In genomic region chr3:9175421-9175820, GRCh38 we compare ENCODE assay signal across 16 cellular contexts.
A peak's percentile ranks its signal among the peaks of the same experiment; 100 is the strongest.
DNase-seq lines count a peak whose midpoint lies in the region; ATAC-seq and TF ChIP-seq lines count a peak whose summit lies in the region.
"Had no signal": no experiment of that assay in that cellular context is flagged by ENCODE, and none has a peak within 500 bp of the region (broad histone marks: within the 10 kb centered on the region; RNA-seq: fewer than 3 reads in every experiment).

No MANE protein-coding gene starts in this region.

- no peaks in the 10 kb centered on the region for H3K79me2 ChIP-seq in SK-N-SH (ENCODE audit: insufficient read depth)

- H3K9me3 ChIP-seq in SK-N-SH (no peaks in the 10 kb centered on the region), tibial artery (no peaks in the 10 kb centered on the region)
- H3K9me3 ChIP-seq: BE2C, esophagus muscularis mucosa, SJSA1 had no signal

- intact Hi-C loops in tibial artery (cut with DNase I; ENCODE audit: low total_unique reads) = no loop called here

- DNase-seq in EL (peak; percentile 70), SK-N-SH (no peak), renal cortical epithelial cell (ENCODE audit: low read depth) (peak; percentile 82), tibial artery (no peak)
- DNase-seq: activated B cell treated with CpG ODN at 0.5 μM for 24 hours; activated naive CD4-positive, alpha-beta T cell treated with anti-CD3 and anti-CD28 coated beads for 36 hours; BE2C; cerebellar nuclear complex; Karpas-422; NCI-H2029 had no signal

- no peaks in the 10 kb centered on the region for H3F3A ChIP-seq in SK-N-SH (replicated peaks; ENCODE audit: insufficient read depth)

- peaks cover 0 to 23% of the 10 kb centered on the region in 2 experiments; a peak in 2 of 4 replicates for H3K4me1 ChIP-seq in SK-N-SH (ENCODE audit: control insufficient read depth in 1 of 2, insufficient read depth in 2 of 2, low read depth in 1 of 2, low read length in 1 of 2)
- peaks cover 0 to 10% (median 0%) of the 10 kb centered on the region in 4 donors for H3K4me1 ChIP-seq in tibial artery
- H3K4me1 ChIP-seq: BE2C, SJSA1 had no signal

- no peak for TF ChIP-seq RAD21 in SK-N-SH (IDR thresholded peaks at IDR 0.05; ENCODE audit: low read length)

- H3K27ac ChIP-seq in SK-N-SH (ENCODE audit: low read depth in 2 of 2, low read length in 1 of 2) (no peak overlapping the region), tibial artery (no peak overlapping the region)
- H3K27ac ChIP-seq: esophagus muscularis mucosa, SJSA1 had no signal

- no peak for TF ChIP-seq CTCF in SK-N-SH (IDR thresholded peaks at IDR 0.05)
- no peak for TF ChIP-seq CTCF in tibial artery (IDR thresholded peaks at IDR 0.05)

- ATAC-seq in esophagus mucosa = peak; percentile 67
- ATAC-seq in HG02571 (IDR thresholded peaks at IDR 0.05; ENCODE audit: unreplicated experiment) = no peak
- no peak for ATAC-seq in GM18511 (IDR thresholded peaks at IDR 0.05; ENCODE audit: unreplicated experiment)
- no peak for ATAC-seq in GM21576 (IDR thresholded peaks at IDR 0.05; ENCODE audit: unreplicated experiment)

- no peak overlapping the region for H2AFZ ChIP-seq in SK-N-SH (ENCODE audit: low read depth)

- no peak for TF ChIP-seq EP300 in SK-N-SH (IDR thresholded peaks at IDR 0.05; ENCODE audit: borderline replicate concordance in 1 of 2, low read depth in 1 of 2, low read length in 1 of 2)

- CTCF ChIA-PET in SK-N-SH (lab: Yijun Ruan, JAX) = no interaction called here

- POLR2A ChIA-PET in SK-N-SH (lab: Yijun Ruan, JAX) = no interaction called here

- no peak overlapping the region for H3K4me2 ChIP-seq in SK-N-SH

- H3K9ac ChIP-seq in SK-N-SH = no peak overlapping the region

- no peak overlapping the region for H3K4me3 ChIP-seq in SK-N-SH (ENCODE audit: low read depth in 2 of 2, low read length in 1 of 2)
- no peak overlapping the region for H3K4me3 ChIP-seq in tibial artery
- H3K4me3 ChIP-seq: esophagus muscularis mucosa, SJSA1 had no signal

- H3K36me3 ChIP-seq in SK-N-SH (replicated peaks in 1 of 2; ENCODE audit: control insufficient read depth in 1 of 2, insufficient read depth in 2 of 2, low read length in 1 of 2) (no peaks in the 10 kb centered on the region), tibial artery (no peaks in the 10 kb centered on the region)
- H3K36me3 ChIP-seq: BE2C, esophagus muscularis mucosa, SJSA1 had no signal

- WGBS in SK-N-SH (ENCODE audit: low lambda C conversion rate) = 23% methylated on average over 5 of the region's 5 CpGs

- no peaks in the 10 kb centered on the region for H3K9me2 ChIP-seq in SK-N-SH

- H4K20me1 ChIP-seq in SK-N-SH (ENCODE audit: insufficient read depth) = no peaks in the 10 kb centered on the region

- no peaks in the 10 kb centered on the region for H3K27me3 ChIP-seq in SK-N-SH (ENCODE audit: insufficient read depth)
- no peaks in the 10 kb centered on the region for H3K27me3 ChIP-seq in tibial artery
- H3K27me3 ChIP-seq: BE2C, esophagus muscularis mucosa, SJSA1 had no signal

TF ChIP-seq in SK-N-SH, 30 proteins besides CTCF, POLR2A, EP300 and RAD21:
- no peak for TF ChIP-seq YY1 (IDR thresholded peaks at IDR 0.05; ENCODE audit: low read depth)
- TF ChIP-seq FOSL2 (IDR thresholded peaks at IDR 0.05; ENCODE audit: borderline replicate concordance, low read depth) = no peak
- no peak for TF ChIP-seq MAX (IDR thresholded peaks at IDR 0.05; ENCODE audit: low read depth)
- no peak for TF ChIP-seq EZH2phosphoT487 (IDR thresholded peaks at IDR 0.05; ENCODE audit: borderline replicate concordance, low read depth)
- TF ChIP-seq NFIC (IDR thresholded peaks at IDR 0.05; ENCODE audit: borderline replicate concordance) = 0 out of 2 replicates have a peak, but pooled peaks have one; percentile 24

Comparison
In these comparisons a context has a peak if more than half of its experiments do, and no peak if none do; other contexts are left out.
1. DNase-seq: peak in EL (single experiment) and renal cortical epithelial cell (single experiment); none in SK-N-SH (single experiment) and tibial artery (0 of 2).